Comparison of ENCODE assay signal across 1 cellular context in the genomic region with DNA sequence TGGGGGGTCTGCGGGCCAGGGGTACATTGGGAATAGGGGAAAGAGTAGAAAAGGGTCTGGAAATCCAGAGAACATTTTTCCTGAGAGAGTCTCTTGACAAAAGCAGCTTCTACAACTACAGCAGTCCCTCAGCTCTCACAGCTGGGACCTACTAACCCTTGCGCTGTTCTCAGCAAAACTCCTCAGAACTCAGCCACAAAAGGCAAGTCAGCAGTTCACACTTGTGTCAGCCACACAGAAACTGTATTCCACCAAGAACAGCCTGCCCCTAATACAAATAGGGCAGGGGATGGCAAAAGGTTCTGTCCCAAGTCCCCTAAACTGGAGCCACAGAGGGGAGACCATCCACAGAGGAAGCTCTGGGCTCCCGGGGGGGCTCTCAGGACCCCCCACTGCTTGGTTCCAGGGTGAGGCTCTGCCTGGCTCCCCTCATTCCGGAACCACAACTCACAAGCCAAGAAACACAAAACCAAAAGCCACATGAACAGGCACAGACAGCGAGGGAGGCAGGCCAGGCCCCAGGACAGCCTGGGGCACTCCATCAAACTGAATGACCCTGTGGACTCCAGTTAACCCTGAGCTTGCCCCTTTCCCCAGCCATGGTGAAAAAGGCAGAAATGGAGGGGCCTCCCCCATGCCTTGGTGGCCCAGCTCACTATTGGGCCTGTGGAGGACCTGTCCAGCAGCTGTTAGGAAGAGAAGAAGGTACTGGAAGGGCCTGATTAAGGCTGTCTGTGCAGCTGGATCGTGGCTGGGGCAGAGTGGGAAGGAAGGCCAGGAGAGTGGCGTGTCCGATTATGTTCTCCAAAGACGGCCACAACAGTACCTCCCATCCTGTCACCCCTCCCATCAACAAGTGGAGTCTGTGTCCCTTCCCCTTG.
TF ChIP-seq lines count a peak whose summit lies in the region.

No MANE protein-coding gene starts in this region.

TF ChIP-seq in SK-N-SH treated with all-trans-retinoic acid at 6 μM for 48 hours, 23 proteins besides CTCF, POLR2A, EP300 and RAD21 (continued from another document):
- TF ChIP-seq, protein P1, sequence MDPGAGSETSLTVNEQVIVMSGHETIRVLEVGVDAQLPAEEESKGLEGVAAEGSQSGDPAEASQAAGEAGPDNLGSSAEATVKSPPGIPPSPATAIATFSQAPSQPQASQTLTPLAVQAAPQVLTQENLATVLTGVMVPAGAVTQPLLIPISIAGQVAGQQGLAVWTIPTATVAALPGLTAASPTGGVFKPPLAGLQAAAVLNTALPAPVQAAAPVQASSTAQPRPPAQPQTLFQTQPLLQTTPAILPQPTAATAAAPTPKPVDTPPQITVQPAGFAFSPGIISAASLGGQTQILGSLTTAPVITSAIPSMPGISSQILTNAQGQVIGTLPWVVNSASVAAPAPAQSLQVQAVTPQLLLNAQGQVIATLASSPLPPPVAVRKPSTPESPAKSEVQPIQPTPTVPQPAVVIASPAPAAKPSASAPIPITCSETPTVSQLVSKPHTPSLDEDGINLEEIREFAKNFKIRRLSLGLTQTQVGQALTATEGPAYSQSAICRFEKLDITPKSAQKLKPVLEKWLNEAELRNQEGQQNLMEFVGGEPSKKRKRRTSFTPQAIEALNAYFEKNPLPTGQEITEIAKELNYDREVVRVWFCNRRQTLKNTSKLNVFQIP (CRISPR knock-in tag; IDR thresholded peaks at IDR 0.05; ENCODE audit: borderline replicate concordance, low read depth) = no peak
- TF ChIP-seq RARB (CRISPR knock-in tag; IDR thresholded peaks at IDR 0.05) (no peak), ZNF70 (CRISPR knock-in tag; IDR thresholded peaks at IDR 0.05) (no peak), PPARA (CRISPR knock-in tag; IDR thresholded peaks at IDR 0.05; ENCODE audit: borderline replicate concordance) (no peak), ZNF565 (CRISPR knock-in tag; conservative IDR thresholded peaks at IDR 0.05; ENCODE audit: low read depth) (no peak), ISL1 (CRISPR knock-in tag; IDR thresholded peaks at IDR 0.05) (no peak), ZNF8 (CRISPR knock-in tag; IDR thresholded peaks at IDR 0.05) (no peak)
